ENCODE assay signal across 1 cellular context in the genomic region with DNA sequence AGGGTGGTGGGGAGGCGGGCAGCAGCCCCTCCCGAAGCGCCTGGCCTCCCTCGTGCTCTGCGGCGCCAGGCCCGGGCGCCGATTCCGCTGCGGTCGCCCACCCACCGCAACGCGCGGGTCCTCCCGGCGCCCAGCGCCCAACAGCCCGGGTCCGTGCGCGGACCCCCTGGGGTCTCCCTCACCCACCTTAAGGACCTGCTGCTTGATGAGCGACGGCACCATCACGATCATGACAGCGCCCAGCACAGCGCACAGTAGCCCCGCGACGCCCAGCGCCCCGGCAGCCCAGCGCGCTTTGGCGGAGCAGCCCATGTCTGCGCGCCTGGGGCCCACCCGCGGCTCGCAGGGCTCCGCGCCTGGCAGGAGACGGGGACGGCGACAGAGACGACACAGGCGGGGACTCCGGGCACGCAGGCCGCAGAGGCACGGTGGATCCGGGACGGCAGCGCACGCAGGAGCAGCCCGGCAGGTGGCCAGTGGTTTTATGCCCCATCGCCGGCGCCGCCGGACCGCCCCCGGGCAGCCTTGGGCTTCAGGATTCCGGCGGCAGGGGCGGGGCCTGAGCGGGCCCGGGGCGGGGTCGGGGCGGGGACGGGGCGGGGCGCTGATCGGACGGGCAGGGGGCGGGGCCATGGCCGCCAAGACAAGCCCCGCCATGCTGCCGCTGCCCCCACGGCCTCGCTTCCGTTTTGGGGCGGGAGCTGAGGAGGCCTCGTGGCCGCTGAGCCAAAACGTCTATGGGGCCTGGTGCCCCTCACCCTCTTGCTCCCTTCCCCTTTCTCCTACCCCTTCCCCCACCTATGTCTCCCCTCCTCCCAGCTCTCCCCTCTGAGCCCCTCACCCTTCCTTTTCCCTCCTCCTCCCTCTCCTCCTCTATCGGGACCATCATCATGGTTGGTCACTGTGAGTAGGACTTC.
TF ChIP-seq lines count a peak whose summit lies in the region.

A gene with protein sequence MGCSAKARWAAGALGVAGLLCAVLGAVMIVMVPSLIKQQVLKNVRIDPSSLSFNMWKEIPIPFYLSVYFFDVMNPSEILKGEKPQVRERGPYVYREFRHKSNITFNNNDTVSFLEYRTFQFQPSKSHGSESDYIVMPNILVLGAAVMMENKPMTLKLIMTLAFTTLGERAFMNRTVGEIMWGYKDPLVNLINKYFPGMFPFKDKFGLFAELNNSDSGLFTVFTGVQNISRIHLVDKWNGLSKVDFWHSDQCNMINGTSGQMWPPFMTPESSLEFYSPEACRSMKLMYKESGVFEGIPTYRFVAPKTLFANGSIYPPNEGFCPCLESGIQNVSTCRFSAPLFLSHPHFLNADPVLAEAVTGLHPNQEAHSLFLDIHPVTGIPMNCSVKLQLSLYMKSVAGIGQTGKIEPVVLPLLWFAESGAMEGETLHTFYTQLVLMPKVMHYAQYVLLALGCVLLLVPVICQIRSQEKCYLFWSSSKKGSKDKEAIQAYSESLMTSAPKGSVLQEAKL (minus strand): TSS at position 456 of the 917 bp plus-strand sequence. CDS start 144 bp downstream, at position 312.

TF ChIP-seq in HEK293, 187 proteins besides CTCF, POLR2A, EP300 and RAD21 (continues in another document):
- TF ChIP-seq, protein P1, sequence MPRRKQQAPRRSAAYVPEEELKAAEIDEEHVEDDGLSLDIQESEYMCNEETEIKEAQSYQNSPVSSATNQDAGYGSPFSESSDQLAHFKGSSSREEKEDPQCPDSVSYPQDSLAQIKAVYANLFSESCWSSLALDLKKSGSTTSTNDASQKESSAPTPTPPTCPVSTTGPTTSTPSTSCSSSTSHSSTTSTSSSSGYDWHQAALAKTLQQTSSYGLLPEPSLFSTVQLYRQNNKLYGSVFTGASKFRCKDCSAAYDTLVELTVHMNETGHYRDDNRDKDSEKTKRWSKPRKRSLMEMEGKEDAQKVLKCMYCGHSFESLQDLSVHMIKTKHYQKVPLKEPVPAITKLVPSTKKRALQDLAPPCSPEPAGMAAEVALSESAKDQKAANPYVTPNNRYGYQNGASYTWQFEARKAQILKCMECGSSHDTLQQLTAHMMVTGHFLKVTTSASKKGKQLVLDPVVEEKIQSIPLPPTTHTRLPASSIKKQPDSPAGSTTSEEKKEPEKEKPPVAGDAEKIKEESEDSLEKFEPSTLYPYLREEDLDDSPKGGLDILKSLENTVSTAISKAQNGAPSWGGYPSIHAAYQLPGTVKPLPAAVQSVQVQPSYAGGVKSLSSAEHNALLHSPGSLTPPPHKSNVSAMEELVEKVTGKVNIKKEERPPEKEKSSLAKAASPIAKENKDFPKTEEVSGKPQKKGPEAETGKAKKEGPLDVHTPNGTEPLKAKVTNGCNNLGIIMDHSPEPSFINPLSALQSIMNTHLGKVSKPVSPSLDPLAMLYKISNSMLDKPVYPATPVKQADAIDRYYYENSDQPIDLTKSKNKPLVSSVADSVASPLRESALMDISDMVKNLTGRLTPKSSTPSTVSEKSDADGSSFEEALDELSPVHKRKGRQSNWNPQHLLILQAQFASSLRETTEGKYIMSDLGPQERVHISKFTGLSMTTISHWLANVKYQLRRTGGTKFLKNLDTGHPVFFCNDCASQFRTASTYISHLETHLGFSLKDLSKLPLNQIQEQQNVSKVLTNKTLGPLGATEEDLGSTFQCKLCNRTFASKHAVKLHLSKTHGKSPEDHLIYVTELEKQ (tag by site-specific recombination; IDR thresholded peaks at IDR 0.05; ENCODE audit: borderline replicate concordance): no peak
- TF ChIP-seq, protein P2, sequence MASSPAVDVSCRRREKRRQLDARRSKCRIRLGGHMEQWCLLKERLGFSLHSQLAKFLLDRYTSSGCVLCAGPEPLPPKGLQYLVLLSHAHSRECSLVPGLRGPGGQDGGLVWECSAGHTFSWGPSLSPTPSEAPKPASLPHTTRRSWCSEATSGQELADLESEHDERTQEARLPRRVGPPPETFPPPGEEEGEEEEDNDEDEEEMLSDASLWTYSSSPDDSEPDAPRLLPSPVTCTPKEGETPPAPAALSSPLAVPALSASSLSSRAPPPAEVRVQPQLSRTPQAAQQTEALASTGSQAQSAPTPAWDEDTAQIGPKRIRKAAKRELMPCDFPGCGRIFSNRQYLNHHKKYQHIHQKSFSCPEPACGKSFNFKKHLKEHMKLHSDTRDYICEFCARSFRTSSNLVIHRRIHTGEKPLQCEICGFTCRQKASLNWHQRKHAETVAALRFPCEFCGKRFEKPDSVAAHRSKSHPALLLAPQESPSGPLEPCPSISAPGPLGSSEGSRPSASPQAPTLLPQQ (tag by site-specific recombination; IDR thresholded peaks at IDR 0.05): peak; percentile 98
- TF ChIP-seq, protein P3, sequence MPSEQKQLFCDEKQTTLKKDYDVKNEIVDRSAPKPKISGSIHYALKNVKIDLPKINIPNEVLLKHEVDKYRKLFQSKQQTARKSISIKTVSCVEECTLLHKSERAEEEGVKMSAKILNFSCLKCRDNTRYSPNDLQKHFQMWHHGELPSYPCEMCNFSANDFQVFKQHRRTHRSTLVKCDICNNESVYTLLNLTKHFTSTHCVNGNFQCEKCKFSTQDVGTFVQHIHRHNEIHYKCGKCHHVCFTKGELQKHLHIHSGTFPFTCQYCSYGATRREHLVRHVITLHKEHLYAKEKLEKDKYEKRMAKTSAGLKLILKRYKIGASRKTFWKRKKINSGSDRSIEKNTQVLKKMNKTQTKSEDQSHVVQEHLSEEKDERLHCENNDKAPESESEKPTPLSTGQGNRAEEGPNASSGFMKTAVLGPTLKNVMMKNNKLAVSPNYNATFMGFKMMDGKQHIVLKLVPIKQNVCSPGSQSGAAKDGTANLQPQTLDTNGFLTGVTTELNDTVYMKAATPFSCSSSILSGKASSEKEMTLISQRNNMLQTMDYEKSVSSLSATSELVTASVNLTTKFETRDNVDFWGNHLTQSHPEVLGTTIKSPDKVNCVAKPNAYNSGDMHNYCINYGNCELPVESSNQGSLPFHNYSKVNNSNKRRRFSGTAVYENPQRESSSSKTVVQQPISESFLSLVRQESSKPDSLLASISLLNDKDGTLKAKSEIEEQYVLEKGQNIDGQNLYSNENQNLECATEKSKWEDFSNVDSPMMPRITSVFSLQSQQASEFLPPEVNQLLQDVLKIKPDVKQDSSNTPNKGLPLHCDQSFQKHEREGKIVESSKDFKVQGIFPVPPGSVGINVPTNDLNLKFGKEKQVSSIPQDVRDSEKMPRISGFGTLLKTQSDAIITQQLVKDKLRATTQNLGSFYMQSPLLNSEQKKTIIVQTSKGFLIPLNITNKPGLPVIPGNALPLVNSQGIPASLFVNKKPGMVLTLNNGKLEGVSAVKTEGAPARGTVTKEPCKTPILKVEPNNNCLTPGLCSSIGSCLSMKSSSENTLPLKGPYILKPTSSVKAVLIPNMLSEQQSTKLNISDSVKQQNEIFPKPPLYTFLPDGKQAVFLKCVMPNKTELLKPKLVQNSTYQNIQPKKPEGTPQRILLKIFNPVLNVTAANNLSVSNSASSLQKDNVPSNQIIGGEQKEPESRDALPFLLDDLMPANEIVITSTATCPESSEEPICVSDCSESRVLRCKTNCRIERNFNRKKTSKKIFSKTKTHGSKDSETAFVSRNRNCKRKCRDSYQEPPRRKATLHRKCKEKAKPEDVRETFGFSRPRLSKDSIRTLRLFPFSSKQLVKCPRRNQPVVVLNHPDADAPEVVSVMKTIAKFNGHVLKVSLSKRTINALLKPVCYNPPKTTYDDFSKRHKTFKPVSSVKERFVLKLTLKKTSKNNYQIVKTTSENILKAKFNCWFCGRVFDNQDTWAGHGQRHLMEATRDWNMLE (tag by site-specific recombination; conservative IDR thresholded peaks at IDR 0.05; ENCODE audit: low read depth): peak; percentile 69
- TF ChIP-seq ZNF202 (tag by site-specific recombination; IDR thresholded peaks at IDR 0.05; ENCODE audit: borderline replicate concordance) (no peak), GLIS2 (tag by site-specific recombination; IDR thresholded peaks at IDR 0.05) (peak; percentile 89), ZBTB20 (tag by site-specific recombination; IDR thresholded peaks at IDR 0.05) (peak; percentile 68; the same call in 1 of the 2 replicates), ZNF792 (tag by site-specific recombination; IDR thresholded peaks at IDR 0.05) (0 out of 2 replicates have a peak, but pooled peaks have one; percentile 59), ZNF23 (tag by site-specific recombination; IDR thresholded peaks at IDR 0.05; ENCODE audit: borderline replicate concordance) (no peak), ZNF791 (tag by site-specific recombination; IDR thresholded peaks at IDR 0.05) (no peak), ZSCAN30 (tag by site-specific recombination; IDR thresholded peaks at IDR 0.05) (peak; percentile 63; the same call in 1 of the 2 replicates), SP2 (tag by site-specific recombination; IDR thresholded peaks at IDR 0.05) (peak; percentile 69), ZNF223 (tag by site-specific recombination; IDR thresholded peaks at IDR 0.05) (no peak), ZNF558 (tag by site-specific recombination; IDR thresholded peaks at IDR 0.05) (no peak), ZNF146 (tag by site-specific recombination; IDR thresholded peaks at IDR 0.05) (no peak), ZNF266 (tag by site-specific recombination; IDR thresholded peaks at IDR 0.05; ENCODE audit: low read depth) (no peak), HOXA7 (CRISPR knock-in tag; IDR thresholded peaks at IDR 0.05; ENCODE audit: borderline replicate concordance) (no peak), ZNF2 (tag by site-specific recombination; IDR thresholded peaks at IDR 0.05) (peak; percentile 57; the same call in 1 of the 2 replicates), ZNF548 (tag by site-specific recombination; IDR thresholded peaks at IDR 0.05) (no peak), GFI1B (tag by site-specific recombination; IDR thresholded peaks at IDR 0.05) (no peak), ZBTB21 (tag by site-specific recombination; IDR thresholded peaks at IDR 0.05) (peak; percentile 47; the same call in 1 of the 2 replicates), ZNF654 (tag by site-specific recombination; IDR thresholded peaks at IDR 0.05; ENCODE audit: low read depth) (no peak), KLF10 (tag by site-specific recombination; IDR thresholded peaks at IDR 0.05) (peak; percentile 43; the same call in 1 of the 2 replicates)
- TF ChIP-seq, protein P4, sequence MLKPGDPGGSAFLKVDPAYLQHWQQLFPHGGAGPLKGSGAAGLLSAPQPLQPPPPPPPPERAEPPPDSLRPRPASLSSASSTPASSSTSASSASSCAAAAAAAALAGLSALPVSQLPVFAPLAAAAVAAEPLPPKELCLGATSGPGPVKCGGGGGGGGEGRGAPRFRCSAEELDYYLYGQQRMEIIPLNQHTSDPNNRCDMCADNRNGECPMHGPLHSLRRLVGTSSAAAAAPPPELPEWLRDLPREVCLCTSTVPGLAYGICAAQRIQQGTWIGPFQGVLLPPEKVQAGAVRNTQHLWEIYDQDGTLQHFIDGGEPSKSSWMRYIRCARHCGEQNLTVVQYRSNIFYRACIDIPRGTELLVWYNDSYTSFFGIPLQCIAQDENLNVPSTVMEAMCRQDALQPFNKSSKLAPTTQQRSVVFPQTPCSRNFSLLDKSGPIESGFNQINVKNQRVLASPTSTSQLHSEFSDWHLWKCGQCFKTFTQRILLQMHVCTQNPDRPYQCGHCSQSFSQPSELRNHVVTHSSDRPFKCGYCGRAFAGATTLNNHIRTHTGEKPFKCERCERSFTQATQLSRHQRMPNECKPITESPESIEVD (tag by site-specific recombination; IDR thresholded peaks at IDR 0.05): no peak
- TF ChIP-seq, protein P5, sequence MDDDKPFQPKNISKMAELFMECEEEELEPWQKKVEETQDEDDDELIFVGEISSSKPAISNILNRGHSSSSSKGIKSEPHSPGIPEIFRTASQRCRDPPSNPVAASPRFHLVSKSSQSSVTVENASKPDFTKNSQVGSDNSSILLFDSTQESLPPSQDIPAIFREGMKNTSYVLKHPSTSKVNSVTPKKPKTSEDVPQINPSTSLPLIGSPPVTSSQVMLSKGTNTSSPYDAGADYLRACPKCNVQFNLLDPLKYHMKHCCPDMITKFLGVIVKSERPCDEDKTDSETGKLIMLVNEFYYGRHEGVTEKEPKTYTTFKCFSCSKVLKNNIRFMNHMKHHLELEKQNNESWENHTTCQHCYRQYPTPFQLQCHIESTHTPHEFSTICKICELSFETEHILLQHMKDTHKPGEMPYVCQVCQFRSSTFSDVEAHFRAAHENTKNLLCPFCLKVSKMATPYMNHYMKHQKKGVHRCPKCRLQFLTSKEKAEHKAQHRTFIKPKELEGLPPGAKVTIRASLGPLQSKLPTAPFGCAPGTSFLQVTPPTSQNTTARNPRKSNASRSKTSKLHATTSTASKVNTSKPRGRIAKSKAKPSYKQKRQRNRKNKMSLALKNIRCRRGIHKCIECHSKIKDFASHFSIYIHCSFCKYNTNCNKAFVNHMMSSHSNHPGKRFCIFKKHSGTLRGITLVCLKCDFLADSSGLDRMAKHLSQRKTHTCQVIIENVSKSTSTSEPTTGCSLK (tag by site-specific recombination; IDR thresholded peaks at IDR 0.05): no peak
- TF ChIP-seq, protein P6, sequence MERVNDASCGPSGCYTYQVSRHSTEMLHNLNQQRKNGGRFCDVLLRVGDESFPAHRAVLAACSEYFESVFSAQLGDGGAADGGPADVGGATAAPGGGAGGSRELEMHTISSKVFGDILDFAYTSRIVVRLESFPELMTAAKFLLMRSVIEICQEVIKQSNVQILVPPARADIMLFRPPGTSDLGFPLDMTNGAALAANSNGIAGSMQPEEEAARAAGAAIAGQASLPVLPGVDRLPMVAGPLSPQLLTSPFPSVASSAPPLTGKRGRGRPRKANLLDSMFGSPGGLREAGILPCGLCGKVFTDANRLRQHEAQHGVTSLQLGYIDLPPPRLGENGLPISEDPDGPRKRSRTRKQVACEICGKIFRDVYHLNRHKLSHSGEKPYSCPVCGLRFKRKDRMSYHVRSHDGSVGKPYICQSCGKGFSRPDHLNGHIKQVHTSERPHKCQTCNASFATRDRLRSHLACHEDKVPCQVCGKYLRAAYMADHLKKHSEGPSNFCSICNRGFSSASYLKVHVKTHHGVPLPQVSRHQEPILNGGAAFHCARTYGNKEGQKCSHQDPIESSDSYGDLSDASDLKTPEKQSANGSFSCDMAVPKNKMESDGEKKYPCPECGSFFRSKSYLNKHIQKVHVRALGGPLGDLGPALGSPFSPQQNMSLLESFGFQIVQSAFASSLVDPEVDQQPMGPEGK (tag by site-specific recombination; IDR thresholded peaks at IDR 0.05): peak; percentile 95
- TF ChIP-seq, protein P7, sequence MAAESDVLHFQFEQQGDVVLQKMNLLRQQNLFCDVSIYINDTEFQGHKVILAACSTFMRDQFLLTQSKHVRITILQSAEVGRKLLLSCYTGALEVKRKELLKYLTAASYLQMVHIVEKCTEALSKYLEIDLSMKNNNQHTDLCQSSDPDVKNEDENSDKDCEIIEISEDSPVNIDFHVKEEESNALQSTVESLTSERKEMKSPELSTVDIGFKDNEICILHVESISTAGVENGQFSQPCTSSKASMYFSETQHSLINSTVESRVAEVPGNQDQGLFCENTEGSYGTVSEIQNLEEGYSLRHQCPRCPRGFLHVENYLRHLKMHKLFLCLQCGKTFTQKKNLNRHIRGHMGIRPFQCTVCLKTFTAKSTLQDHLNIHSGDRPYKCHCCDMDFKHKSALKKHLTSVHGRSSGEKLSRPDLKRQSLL (tag by site-specific recombination; IDR thresholded peaks at IDR 0.05): no peak
